ENCODE assay signal across 1 cellular context in the genomic region with DNA sequence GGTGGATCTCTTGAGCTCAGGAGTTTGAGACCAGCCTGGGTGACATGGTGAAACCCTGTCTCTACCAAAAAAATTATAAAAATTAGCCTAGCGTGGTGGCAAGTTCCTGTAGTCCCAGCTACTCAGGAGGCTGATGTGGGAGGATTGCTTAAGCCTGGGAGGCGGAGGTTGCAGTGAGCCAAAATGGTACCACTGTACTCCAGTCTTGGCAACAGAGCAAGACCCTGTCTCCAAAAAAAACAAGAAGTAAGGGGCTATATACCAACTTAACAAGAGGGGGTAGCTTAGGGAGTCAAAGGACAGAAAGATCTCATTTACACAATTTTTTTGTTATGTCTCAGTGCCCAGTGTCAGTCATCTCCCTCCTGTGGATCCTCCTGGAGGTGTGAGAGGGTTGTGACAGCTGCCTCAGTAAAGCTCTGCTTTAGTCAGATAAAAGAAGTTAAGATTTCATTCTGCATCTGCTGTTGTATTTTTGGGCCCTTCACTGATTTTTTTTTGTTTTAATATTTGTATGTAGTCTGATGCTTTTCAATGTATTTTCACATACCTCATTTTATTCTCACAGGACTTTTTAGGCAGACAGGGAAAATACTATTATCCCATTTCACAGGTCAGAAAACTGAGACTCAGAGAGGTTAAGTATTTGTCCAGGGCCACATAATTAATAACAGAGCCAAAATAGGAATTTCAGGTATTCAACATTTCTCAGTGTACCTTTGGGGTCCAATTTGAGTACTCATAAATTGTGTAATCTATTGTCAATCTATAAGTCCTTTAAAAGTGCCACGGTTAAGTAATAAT.
TF ChIP-seq lines count a peak whose summit lies in the region.

No MANE protein-coding gene starts in this region.

TF ChIP-seq in GM12878, 131 proteins besides CTCF, POLR2A, EP300 and RAD21 (continued from another document):
- TF ChIP-seq, protein P1, sequence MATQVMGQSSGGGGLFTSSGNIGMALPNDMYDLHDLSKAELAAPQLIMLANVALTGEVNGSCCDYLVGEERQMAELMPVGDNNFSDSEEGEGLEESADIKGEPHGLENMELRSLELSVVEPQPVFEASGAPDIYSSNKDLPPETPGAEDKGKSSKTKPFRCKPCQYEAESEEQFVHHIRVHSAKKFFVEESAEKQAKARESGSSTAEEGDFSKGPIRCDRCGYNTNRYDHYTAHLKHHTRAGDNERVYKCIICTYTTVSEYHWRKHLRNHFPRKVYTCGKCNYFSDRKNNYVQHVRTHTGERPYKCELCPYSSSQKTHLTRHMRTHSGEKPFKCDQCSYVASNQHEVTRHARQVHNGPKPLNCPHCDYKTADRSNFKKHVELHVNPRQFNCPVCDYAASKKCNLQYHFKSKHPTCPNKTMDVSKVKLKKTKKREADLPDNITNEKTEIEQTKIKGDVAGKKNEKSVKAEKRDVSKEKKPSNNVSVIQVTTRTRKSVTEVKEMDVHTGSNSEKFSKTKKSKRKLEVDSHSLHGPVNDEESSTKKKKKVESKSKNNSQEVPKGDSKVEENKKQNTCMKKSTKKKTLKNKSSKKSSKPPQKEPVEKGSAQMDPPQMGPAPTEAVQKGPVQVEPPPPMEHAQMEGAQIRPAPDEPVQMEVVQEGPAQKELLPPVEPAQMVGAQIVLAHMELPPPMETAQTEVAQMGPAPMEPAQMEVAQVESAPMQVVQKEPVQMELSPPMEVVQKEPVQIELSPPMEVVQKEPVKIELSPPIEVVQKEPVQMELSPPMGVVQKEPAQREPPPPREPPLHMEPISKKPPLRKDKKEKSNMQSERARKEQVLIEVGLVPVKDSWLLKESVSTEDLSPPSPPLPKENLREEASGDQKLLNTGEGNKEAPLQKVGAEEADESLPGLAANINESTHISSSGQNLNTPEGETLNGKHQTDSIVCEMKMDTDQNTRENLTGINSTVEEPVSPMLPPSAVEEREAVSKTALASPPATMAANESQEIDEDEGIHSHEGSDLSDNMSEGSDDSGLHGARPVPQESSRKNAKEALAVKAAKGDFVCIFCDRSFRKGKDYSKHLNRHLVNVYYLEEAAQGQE (IDR thresholded peaks at IDR 0.05; ENCODE audit: low read depth, low read length) = no peak
- no peak for TF ChIP-seq SIX5 (IDR thresholded peaks at IDR 0.05; ENCODE audit: low read depth, low read length, severe bottlenecking)
- no peak for TF ChIP-seq MEF2A (IDR thresholded peaks at IDR 0.05; ENCODE audit: insufficient read depth, low read depth, low read length)
- no peak for TF ChIP-seq TAF1 (IDR thresholded peaks at IDR 0.05; ENCODE audit: borderline replicate concordance, low read depth, low read length)
- no peak for TF ChIP-seq WRNIP1 (IDR thresholded peaks at IDR 0.05; ENCODE audit: borderline replicate concordance, low read depth, low read length)
- no peak for TF ChIP-seq TARDBP (IDR thresholded peaks at IDR 0.05; ENCODE audit: borderline replicate concordance)
- TF ChIP-seq CBX3 (IDR thresholded peaks at IDR 0.05; ENCODE audit: borderline replicate concordance, low read depth) = no peak
- TF ChIP-seq SIN3A (IDR thresholded peaks at IDR 0.05; ENCODE audit: low read depth, low read length) = no peak
- TF ChIP-seq CREM (IDR thresholded peaks at IDR 0.05; ENCODE audit: low read depth) = no peak
- TF ChIP-seq, protein P2, sequence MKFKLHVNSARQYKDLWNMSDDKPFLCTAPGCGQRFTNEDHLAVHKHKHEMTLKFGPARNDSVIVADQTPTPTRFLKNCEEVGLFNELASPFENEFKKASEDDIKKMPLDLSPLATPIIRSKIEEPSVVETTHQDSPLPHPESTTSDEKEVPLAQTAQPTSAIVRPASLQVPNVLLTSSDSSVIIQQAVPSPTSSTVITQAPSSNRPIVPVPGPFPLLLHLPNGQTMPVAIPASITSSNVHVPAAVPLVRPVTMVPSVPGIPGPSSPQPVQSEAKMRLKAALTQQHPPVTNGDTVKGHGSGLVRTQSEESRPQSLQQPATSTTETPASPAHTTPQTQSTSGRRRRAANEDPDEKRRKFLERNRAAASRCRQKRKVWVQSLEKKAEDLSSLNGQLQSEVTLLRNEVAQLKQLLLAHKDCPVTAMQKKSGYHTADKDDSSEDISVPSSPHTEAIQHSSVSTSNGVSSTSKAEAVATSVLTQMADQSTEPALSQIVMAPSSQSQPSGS (IDR thresholded peaks at IDR 0.05; ENCODE audit: low read length) = no peak
- TF ChIP-seq PAX5 (IDR thresholded peaks at IDR 0.05; ENCODE audit: borderline replicate concordance, low read depth, low read length) = no peak
- TF ChIP-seq DPF2 (IDR thresholded peaks at IDR 0.05) = 0 out of 2 replicates have a peak, but pooled peaks have one; percentile 20
- TF ChIP-seq, protein P3, sequence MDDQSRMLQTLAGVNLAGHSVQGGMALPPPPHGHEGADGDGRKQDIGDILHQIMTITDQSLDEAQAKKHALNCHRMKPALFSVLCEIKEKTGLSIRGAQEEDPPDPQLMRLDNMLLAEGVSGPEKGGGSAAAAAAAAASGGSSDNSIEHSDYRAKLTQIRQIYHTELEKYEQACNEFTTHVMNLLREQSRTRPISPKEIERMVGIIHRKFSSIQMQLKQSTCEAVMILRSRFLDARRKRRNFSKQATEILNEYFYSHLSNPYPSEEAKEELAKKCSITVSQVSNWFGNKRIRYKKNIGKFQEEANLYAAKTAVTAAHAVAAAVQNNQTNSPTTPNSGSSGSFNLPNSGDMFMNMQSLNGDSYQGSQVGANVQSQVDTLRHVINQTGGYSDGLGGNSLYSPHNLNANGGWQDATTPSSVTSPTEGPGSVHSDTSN (IDR thresholded peaks at IDR 0.05; ENCODE audit: insufficient replicate concordance, low read depth, low read length) = peak; percentile 83
- TF ChIP-seq FOXK2 (IDR thresholded peaks at IDR 0.05) = no peak
- TF ChIP-seq, protein P4, sequence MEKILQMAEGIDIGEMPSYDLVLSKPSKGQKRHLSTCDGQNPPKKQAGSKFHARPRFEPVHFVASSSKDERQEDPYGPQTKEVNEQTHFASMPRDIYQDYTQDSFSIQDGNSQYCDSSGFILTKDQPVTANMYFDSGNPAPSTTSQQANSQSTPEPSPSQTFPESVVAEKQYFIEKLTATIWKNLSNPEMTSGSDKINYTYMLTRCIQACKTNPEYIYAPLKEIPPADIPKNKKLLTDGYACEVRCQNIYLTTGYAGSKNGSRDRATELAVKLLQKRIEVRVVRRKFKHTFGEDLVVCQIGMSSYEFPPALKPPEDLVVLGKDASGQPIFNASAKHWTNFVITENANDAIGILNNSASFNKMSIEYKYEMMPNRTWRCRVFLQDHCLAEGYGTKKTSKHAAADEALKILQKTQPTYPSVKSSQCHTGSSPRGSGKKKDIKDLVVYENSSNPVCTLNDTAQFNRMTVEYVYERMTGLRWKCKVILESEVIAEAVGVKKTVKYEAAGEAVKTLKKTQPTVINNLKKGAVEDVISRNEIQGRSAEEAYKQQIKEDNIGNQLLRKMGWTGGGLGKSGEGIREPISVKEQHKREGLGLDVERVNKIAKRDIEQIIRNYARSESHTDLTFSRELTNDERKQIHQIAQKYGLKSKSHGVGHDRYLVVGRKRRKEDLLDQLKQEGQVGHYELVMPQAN (conservative IDR thresholded peaks at IDR 0.05) = no peak
- peak; percentile 28; the same call in 1 of the 2 replicates for TF ChIP-seq ZNF217 (IDR thresholded peaks at IDR 0.05)
- no peak for TF ChIP-seq SMC3 (IDR thresholded peaks at IDR 0.05; ENCODE audit: borderline replicate concordance, low read length)
- TF ChIP-seq HDAC6 (IDR thresholded peaks at IDR 0.05; ENCODE audit: unreplicated experiment) = no peak
- TF ChIP-seq ZNF384 (IDR thresholded peaks at IDR 0.05; ENCODE audit: borderline replicate concordance, low read depth, low read length) = no peak
- TF ChIP-seq, protein P5, sequence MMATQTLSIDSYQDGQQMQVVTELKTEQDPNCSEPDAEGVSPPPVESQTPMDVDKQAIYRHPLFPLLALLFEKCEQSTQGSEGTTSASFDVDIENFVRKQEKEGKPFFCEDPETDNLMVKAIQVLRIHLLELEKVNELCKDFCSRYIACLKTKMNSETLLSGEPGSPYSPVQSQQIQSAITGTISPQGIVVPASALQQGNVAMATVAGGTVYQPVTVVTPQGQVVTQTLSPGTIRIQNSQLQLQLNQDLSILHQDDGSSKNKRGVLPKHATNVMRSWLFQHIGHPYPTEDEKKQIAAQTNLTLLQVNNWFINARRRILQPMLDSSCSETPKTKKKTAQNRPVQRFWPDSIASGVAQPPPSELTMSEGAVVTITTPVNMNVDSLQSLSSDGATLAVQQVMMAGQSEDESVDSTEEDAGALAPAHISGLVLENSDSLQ (IDR thresholded peaks at IDR 0.05) = peak; percentile 95
- TF ChIP-seq HDGF (IDR thresholded peaks at IDR 0.05) = peak; percentile 30; the same call in 1 of the 2 replicates
- TF ChIP-seq, protein P6, sequence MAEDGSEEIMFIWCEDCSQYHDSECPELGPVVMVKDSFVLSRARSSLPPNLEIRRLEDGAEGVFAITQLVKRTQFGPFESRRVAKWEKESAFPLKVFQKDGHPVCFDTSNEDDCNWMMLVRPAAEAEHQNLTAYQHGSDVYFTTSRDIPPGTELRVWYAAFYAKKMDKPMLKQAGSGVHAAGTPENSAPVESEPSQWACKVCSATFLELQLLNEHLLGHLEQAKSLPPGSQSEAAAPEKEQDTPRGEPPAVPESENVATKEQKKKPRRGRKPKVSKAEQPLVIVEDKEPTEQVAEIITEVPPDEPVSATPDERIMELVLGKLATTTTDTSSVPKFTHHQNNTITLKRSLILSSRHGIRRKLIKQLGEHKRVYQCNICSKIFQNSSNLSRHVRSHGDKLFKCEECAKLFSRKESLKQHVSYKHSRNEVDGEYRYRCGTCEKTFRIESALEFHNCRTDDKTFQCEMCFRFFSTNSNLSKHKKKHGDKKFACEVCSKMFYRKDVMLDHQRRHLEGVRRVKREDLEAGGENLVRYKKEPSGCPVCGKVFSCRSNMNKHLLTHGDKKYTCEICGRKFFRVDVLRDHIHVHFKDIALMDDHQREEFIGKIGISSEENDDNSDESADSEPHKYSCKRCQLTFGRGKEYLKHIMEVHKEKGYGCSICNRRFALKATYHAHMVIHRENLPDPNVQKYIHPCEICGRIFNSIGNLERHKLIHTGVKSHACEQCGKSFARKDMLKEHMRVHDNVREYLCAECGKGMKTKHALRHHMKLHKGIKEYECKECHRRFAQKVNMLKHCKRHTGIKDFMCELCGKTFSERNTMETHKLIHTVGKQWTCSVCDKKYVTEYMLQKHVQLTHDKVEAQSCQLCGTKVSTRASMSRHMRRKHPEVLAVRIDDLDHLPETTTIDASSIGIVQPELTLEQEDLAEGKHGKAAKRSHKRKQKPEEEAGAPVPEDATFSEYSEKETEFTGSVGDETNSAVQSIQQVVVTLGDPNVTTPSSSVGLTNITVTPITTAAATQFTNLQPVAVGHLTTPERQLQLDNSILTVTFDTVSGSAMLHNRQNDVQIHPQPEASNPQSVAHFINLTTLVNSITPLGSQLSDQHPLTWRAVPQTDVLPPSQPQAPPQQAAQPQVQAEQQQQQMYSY (CRISPR knock-in tag; IDR thresholded peaks at IDR 0.05) = no peak
